8 cellular contexts compared by ENCODE assay signal in genomic region chr12:53617700-53618099, GRCh38. TPM values are rescaled to one million over a fixed set of nuclear protein-coding genes. Genes with fewer than 3 reads are reported as not detected.
A peak's percentile ranks its signal among the peaks of the same experiment; 100 is the strongest.
DNase-seq lines count a peak whose midpoint lies in the region; ATAC-seq and TF ChIP-seq lines count a peak whose summit lies in the region.
"Had no signal": no experiment of that assay in that cellular context is flagged by ENCODE, and none has a peak within 500 bp of the region (broad histone marks: within the 10 kb centered on the region; RNA-seq: fewer than 3 reads in every experiment).

No MANE protein-coding gene starts in this region.

- DNase-seq in SJSA1 (ENCODE audit: low read depth in 1 of 2, low spot score in 2 of 2) (no peak), endothelial cell (ENCODE audit: low spot score) (no peak), NAMALWA (ENCODE audit: low spot score) (no peak), NCI-H146 (lab: John Stamatoyannopoulos, UW) (no peak)
- DNase-seq in stimulated activated effector memory CD8-positive, alpha-beta T cell treated with anti-CD3 and anti-CD28 coated beads, Interleukin-12 subunit alpha, Interleukin-12 subunit beta, amount 100 ng/mL, for 72 hours (ENCODE audit: low spot score in 2 of 2), result no peak
- DNase-seq: NCI-H1105 treated with DMSO at 0.1 percent for 48 hours had no signal

- H3K27ac ChIP-seq in SJSA1, result 0 out of 2 replicates have a peak overlapping the region, but pooled peaks have one; percentile 39

- peak overlapping the region; percentile 27 for H3K4me3 Mint-ChIP-seq in endothelial cell (ENCODE audit: unreplicated experiment)
- H3K4me3 Mint-ChIP-seq in stimulated activated effector memory CD8-positive, alpha-beta T cell treated with anti-CD3 and anti-CD28 coated beads, Interleukin-12 subunit alpha, Interleukin-12 subunit beta, amount 100 ng/mL, for 72 hours, result peak overlapping the region; percentile 62

- no peaks in the 10 kb centered on the region for H3K9me3 Mint-ChIP-seq in endothelial cell (ENCODE audit: unreplicated experiment)
- no peaks in the 10 kb centered on the region for H3K9me3 Mint-ChIP-seq in stimulated activated effector memory CD8-positive, alpha-beta T cell treated with anti-CD3 and anti-CD28 coated beads, Interleukin-12 subunit alpha, Interleukin-12 subunit beta, amount 100 ng/mL, for 72 hours

- no peaks in the 10 kb centered on the region for H3K9me3 ChIP-seq in SJSA1 (replicated peaks)

- no peak for TF ChIP-seq CTCF in endothelial cell (IDR thresholded peaks at IDR 0.05; ENCODE audit: unreplicated experiment)

- H3K4me1 Mint-ChIP-seq in endothelial cell (ENCODE audit: unreplicated experiment), result peaks cover 23% of the 10 kb centered on the region
- H3K4me1 Mint-ChIP-seq in stimulated activated effector memory CD8-positive, alpha-beta T cell treated with anti-CD3 and anti-CD28 coated beads, Interleukin-12 subunit alpha, Interleukin-12 subunit beta, amount 100 ng/mL, for 72 hours, result peaks cover 13% of the 10 kb centered on the region

- H3K4me3 ChIP-seq in GM08714 (ENCODE audit: low read length) (peak overlapping the region; percentile 66; the same call in 1 of the 2 replicates), SJSA1 (no peak overlapping the region)

- no peaks in the 10 kb centered on the region for H3K27me3 ChIP-seq in SJSA1 (replicated peaks)

- H3K27ac Mint-ChIP-seq in endothelial cell (ENCODE audit: unreplicated experiment), result peak overlapping the region; percentile 84
- H3K27ac Mint-ChIP-seq in stimulated activated effector memory CD8-positive, alpha-beta T cell treated with anti-CD3 and anti-CD28 coated beads, Interleukin-12 subunit alpha, Interleukin-12 subunit beta, amount 100 ng/mL, for 72 hours, result peak overlapping the region; percentile 84

- H3K27me3 Mint-ChIP-seq in endothelial cell (ENCODE audit: unreplicated experiment), result no peaks in the 10 kb centered on the region

- H3K36me3 Mint-ChIP-seq in endothelial cell (ENCODE audit: low read depth, unreplicated experiment), result no peaks in the 10 kb centered on the region
- H3K36me3 Mint-ChIP-seq in stimulated activated effector memory CD8-positive, alpha-beta T cell treated with anti-CD3 and anti-CD28 coated beads, Interleukin-12 subunit alpha, Interleukin-12 subunit beta, amount 100 ng/mL, for 72 hours, result peaks cover 69% of the 10 kb centered on the region

- peaks cover 13% of the 10 kb centered on the region; the same call in 1 of the 2 replicates for H3K36me3 ChIP-seq in SJSA1

- H3K4me1 ChIP-seq in SJSA1 (replicated peaks), result peaks cover 7% of the 10 kb centered on the region

- ATAC-seq in stimulated activated effector memory CD8-positive, alpha-beta T cell treated with anti-CD3 and anti-CD28 coated beads, Interleukin-12 subunit alpha, Interleukin-12 subunit beta, amount 100 ng/mL, for 72 hours, result no peak
- no peak for ATAC-seq in HG02938 (IDR thresholded peaks at IDR 0.05; ENCODE audit: unreplicated experiment)

RNA-seq across cellular contexts. Expression of gene ATF7, which starts 8.5 kb away (rescaled TPM):
- total RNA-seq in SJSA1 (2014; rRNA removed; shearing (Covaris generic)), result 8.3 and 33.6 TPM in 2 replicates
- 63.3 TPM for total RNA-seq in endothelial cell (ENCODE audit: unreplicated experiment)

RNA-seq across cellular contexts. Expression of gene ATP5MC2, which starts 58.2 kb away (rescaled TPM):
- 273 and 358 TPM in 2 replicates for total RNA-seq in SJSA1 (2014; rRNA removed; shearing (Covaris generic))
- 342 TPM for total RNA-seq in endothelial cell (ENCODE audit: unreplicated experiment)
